ENCODE assay signal across 31 cellular contexts in genomic region chr21:39649526-39649925, GRCh38. TPM values are rescaled to one million over a fixed set of nuclear protein-coding genes. Genes with fewer than 3 reads are reported as not detected.
"Had no signal": no experiment of that assay in that cellular context is flagged by ENCODE, and none has a peak within 500 bp of the region (broad histone marks: within the 10 kb centered on the region; RNA-seq: fewer than 3 reads in every experiment).

No MANE protein-coding gene starts in this region.

- H3K36me3 ChIP-seq: brain microvascular endothelial cell, MG63, SJSA1 had no signal

- H3K4me3 ChIP-seq: MG63, SJSA1 had no signal

- H3K9ac ChIP-seq: SK-N-SH had no signal

- H3K27ac ChIP-seq: brain microvascular endothelial cell, SJSA1 had no signal

- H3K27me3 ChIP-seq: brain microvascular endothelial cell, MG63, SJSA1 had no signal

- H3K9me3 ChIP-seq: SK-N-SH had no signal

- ATAC-seq: activated CD4-positive, alpha-beta T cell treated with anti-CD3 and anti-CD28 coated beads for 36 hours; activated CD4-positive, CD25-positive, alpha-beta regulatory T cell treated with anti-CD3 and anti-CD28 coated beads, Interleukin-2, amount 50 U/mL, for 24 hours; activated CD8-positive, alpha-beta T cell treated with anti-CD3 and anti-CD28 coated beads, Interleukin-2, amount 10 ng/mL, durations not matched to agents 7 days and 5 days; activated T-cell treated with anti-CD3 and anti-CD28 coated beads, Interleukin-2, amount 50 U/mL, for 4 hours; Panc1 had no signal

- H3K4me2 ChIP-seq: SK-N-SH had no signal

- DNase-seq: activated CD4-positive, alpha-beta T cell treated with anti-CD3 and anti-CD28 coated beads for 36 hours; activated CD4-positive, alpha-beta T cell treated with anti-CD3 and anti-CD28 coated beads, Interleukin-2, amount 10 ng/mL, durations not matched to agents 7 days and 5 days; activated CD4-positive, alpha-beta T cell treated with anti-CD3 and anti-CD28 coated beads, Interleukin-2, amount 50 U/mL, for 48 hours; activated CD8-positive, alpha-beta T cell treated with anti-CD3 and anti-CD28 coated beads, Interleukin-2, amount 10 ng/mL, durations not matched to agents 7 days and 5 days; activated gamma-delta T cell treated with Interleukin-2 at 50 U/mL for 16 hours; activated naive CD4-positive, alpha-beta T cell treated with anti-CD3 and anti-CD28 coated beads for 36 hours; activated naive CD8-positive, alpha-beta T cell treated with anti-CD3 and anti-CD28 coated beads for 36 hours; activated T-cell treated with anti-CD3 and anti-CD28 coated beads, Interleukin-2, amount 50 U/mL, for 4 hours; amniotic stem cell; aorta; brain microvascular endothelial cell; Kasumi-1; KG1; MG63; NCI-H1048; NCI-H1105 treated with DMSO at 0.1 percent for 48 hours; NCI-H1436; NCI-H1694; NCI-H1930; NCI-H2081 treated with DMSO at 0.1 percent for 48 hours; NCI-H226; NCI-H446 treated with DMSO at 0.1 percent for 48 hours; NCI-H524; NCI-H69; NCI-H82; SHP77 treated with DMSO at 0.1 percent for 48 hours; SK-N-SH had no signal

RNA-seq across cellular contexts. Expression of gene B3GALT5, which starts 36.8 kb away (rescaled TPM):
- total RNA-seq: activated CD4-positive, alpha-beta T cell treated with anti-CD3 and anti-CD28 coated beads for 36 hours; activated CD4-positive, alpha-beta T cell treated with anti-CD3 and anti-CD28 coated beads, Interleukin-2, amount 10 ng/mL, durations not matched to agents 7 days and 5 days; activated CD8-positive, alpha-beta T cell treated with anti-CD3 and anti-CD28 coated beads, Interleukin-2, amount 10 ng/mL, durations not matched to agents 7 days and 5 days; activated naive CD4-positive, alpha-beta T cell treated with anti-CD3 and anti-CD28 coated beads for 36 hours; activated naive CD8-positive, alpha-beta T cell treated with anti-CD3 and anti-CD28 coated beads for 36 hours; activated T-helper 1 cell treated with anti-CD3 and anti-CD28 coated beads, Interleukin-12 subunit alpha, Interleukin-12 subunit beta, Interleukin-2, Interleukin-4 antibody, amounts not matched to agents 30 ng/mL and 10 ng/mL and 1 ng/mL, durations not matched to agents 14 hours and 24 hours and 36 hours had no signal
